ENCODE assay signal across 13 cellular contexts in the genomic region with DNA sequence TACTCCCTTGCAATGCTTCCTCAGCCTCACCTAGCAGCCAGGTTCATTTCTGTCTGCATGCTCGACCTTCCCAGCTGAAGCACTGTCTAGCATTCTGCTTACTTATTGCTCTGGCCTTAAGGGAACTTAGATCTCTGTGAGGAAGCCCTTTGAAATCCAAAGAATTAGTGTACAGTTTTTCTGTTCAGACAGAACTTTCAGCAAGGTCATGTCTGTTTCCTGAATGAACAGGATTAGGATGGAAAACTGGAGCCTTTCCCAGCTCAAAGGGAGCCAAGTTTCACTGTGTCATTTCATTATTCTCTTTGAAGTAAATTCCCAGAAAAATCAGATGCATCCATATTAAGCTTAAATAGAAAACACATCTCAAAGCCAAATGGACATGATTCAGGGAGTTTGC.
DNase-seq lines count a peak whose midpoint lies in the region; ATAC-seq, FAIRE-seq and TF ChIP-seq lines count a peak whose summit lies in the region.
"Had no signal": no experiment of that assay in that cellular context is flagged by ENCODE, and none has a peak within 500 bp of the region (broad histone marks: within the 10 kb centered on the region; RNA-seq: fewer than 3 reads in every experiment).

No MANE protein-coding gene starts in this region.

- CTCF ChIA-PET in CD4-positive, alpha-beta T cell (lab: Charles Lee) = no interaction called here

- H3K4me2 ChIP-seq in keratinocyte (ENCODE audit: control insufficient read depth, extremely low read depth, insufficient read depth, low read depth, low read length) = no peak overlapping the region

- no peaks in the 10 kb centered on the region for H3K79me2 ChIP-seq in keratinocyte (ENCODE audit: control insufficient read depth, insufficient read depth, low read length)

- H3K9me1 ChIP-seq in keratinocyte (ENCODE audit: control insufficient read depth, extremely low read depth, insufficient read depth, low read length) = no peaks in the 10 kb centered on the region

- dilution Hi-C loops in keratinocyte (cut with MboI; ENCODE audit: extremely low pct_ligation_motif_present, low sequenced_read_pairs) = no loop called here

- H3K27me3 Mint-ChIP-seq in HFFc6 (ENCODE audit: insufficient read depth) = no peaks in the 10 kb centered on the region
- no peaks in the 10 kb centered on the region for H3K27me3 Mint-ChIP-seq in CD4-positive, alpha-beta T cell
- H3K27me3 Mint-ChIP-seq: CD4-positive, alpha-beta memory T cell; naive thymus-derived CD4-positive, alpha-beta T cell had no signal

- no peak for ATAC-seq in HG02973 (IDR thresholded peaks at IDR 0.05; ENCODE audit: unreplicated experiment)
- no peak for ATAC-seq in CD4-positive, alpha-beta T cell (ENCODE audit: poor library complexity)
- ATAC-seq in HG03025 (IDR thresholded peaks at IDR 0.05; ENCODE audit: low FRiP score, unreplicated experiment) = no peak
- ATAC-seq: naive thymus-derived CD4-positive, alpha-beta T cell had no signal

- H4K20me1 ChIP-seq in keratinocyte (ENCODE audit: control insufficient read depth, extremely low read depth, insufficient read depth, low read length) = no peaks in the 10 kb centered on the region

- H3K9ac ChIP-seq in keratinocyte (ENCODE audit: control insufficient read depth, extremely low read depth, insufficient read depth, low read length) = no peak overlapping the region

- no peak overlapping the region for H3K4me3 Mint-ChIP-seq in HFFc6
- no peak overlapping the region for H3K4me3 Mint-ChIP-seq in CD4-positive, alpha-beta T cell
- H3K4me3 Mint-ChIP-seq: CD4-positive, alpha-beta memory T cell; naive thymus-derived CD4-positive, alpha-beta T cell had no signal

- TF ChIP-seq CTCF in HFFc6 (IDR thresholded peaks at IDR 0.05) (no peak), choroid plexus epithelial cell (conservative IDR thresholded peaks at IDR 0.05; ENCODE audit: low read depth, low read length) (no peak), keratinocyte (optimal IDR thresholded peaks at IDR 0.05 in 1 of 3, IDR thresholded peaks at IDR 0.05 in 1 of 3, conservative IDR thresholded peaks at IDR 0.05 in 1 of 3; ENCODE audit: extremely low read depth in 1 of 3, insufficient read depth in 2 of 3, low read length in 3 of 3) (no peak), retinal pigment epithelial cell (conservative IDR thresholded peaks at IDR 0.05; ENCODE audit: low read depth, low read length) (no peak)
- TF ChIP-seq CTCF in CD4-positive, alpha-beta T cell (IDR thresholded peaks at IDR 0.05) = no peak

- H3K36me3 ChIP-seq in keratinocyte (ENCODE audit: control insufficient read depth in 2 of 2, extremely low read depth in 1 of 2, insufficient read depth in 2 of 2, low read length in 2 of 2) = no peaks in the 10 kb centered on the region
- H3K36me3 ChIP-seq: SJCRH30 had no signal

- no peak overlapping the region; the same call in 1 of the 2 replicates for H3K27ac Mint-ChIP-seq in HFFc6
- H3K27ac Mint-ChIP-seq in CD4-positive, alpha-beta T cell = no peak overlapping the region
- H3K27ac Mint-ChIP-seq: CD4-positive, alpha-beta memory T cell; naive thymus-derived CD4-positive, alpha-beta T cell had no signal

- H3K4me1 ChIP-seq in keratinocyte (ENCODE audit: control insufficient read depth, extremely low read depth, insufficient read depth, low read length) = no peaks in the 10 kb centered on the region
- H3K4me1 ChIP-seq: SJCRH30 had no signal

- no peaks in the 10 kb centered on the region for H3K36me3 Mint-ChIP-seq in HFFc6 (ENCODE audit: low read depth)
- H3K36me3 Mint-ChIP-seq in CD4-positive, alpha-beta T cell (ENCODE audit: low read depth) = no peaks in the 10 kb centered on the region
- H3K36me3 Mint-ChIP-seq: CD4-positive, alpha-beta memory T cell; naive thymus-derived CD4-positive, alpha-beta T cell had no signal

- intact Hi-C loops in CD4-positive, alpha-beta T cell (cut with DNase I, micrococcal nuclease) = no loop called here

- peak overlapping the region; percentile 71 for H2AFZ ChIP-seq in keratinocyte (ENCODE audit: control insufficient read depth, low read length)

- H3K27ac ChIP-seq in keratinocyte (ENCODE audit: control insufficient read depth, insufficient read depth, low read length) = no peak overlapping the region
- H3K27ac ChIP-seq in CD4-positive, alpha-beta T cell (ENCODE audit: low read depth, low read length) = no peak overlapping the region
- H3K27ac ChIP-seq: SJCRH30 had no signal

- POLR2A ChIA-PET in CD4-positive, alpha-beta T cell (lab: Charles Lee) = no interaction called here

- H3K9me3 ChIP-seq in keratinocyte (ENCODE audit: control insufficient read depth, low read depth, low read length) = no peaks in the 10 kb centered on the region
- H3K9me3 ChIP-seq in CD4-positive, alpha-beta T cell (ENCODE audit: control insufficient read depth, low read length) = no peaks in the 10 kb centered on the region
- H3K9me3 ChIP-seq: SJCRH30 had no signal

- peaks cover 18% of the 10 kb centered on the region for H3K4me1 Mint-ChIP-seq in HFFc6 (ENCODE audit: low read depth)
- H3K4me1 Mint-ChIP-seq in CD4-positive, alpha-beta T cell (ENCODE audit: low read depth) = peaks cover 30% of the 10 kb centered on the region

- H3K4me3 ChIP-seq in choroid plexus epithelial cell (ENCODE audit: low read depth, low read length) (no peak overlapping the region), keratinocyte (ENCODE audit: control insufficient read depth in 2 of 3, extremely low read depth in 1 of 3, insufficient read depth in 2 of 3, low read depth in 1 of 3, low read length in 3 of 3) (no peak overlapping the region), retinal pigment epithelial cell (ENCODE audit: low read length) (no peak overlapping the region)
- H3K4me3 ChIP-seq: SJCRH30 had no signal

- no peaks in the 10 kb centered on the region for H3K27me3 ChIP-seq in keratinocyte (ENCODE audit: control insufficient read depth, extremely low read depth, insufficient read depth, low read length)
- no peaks in the 10 kb centered on the region for H3K27me3 ChIP-seq in CD4-positive, alpha-beta T cell (ENCODE audit: control insufficient read depth, insufficient read depth, low read length)
- H3K27me3 ChIP-seq: SJCRH30 had no signal

- FAIRE-seq in keratinocyte (lab: Jason Lieb, UNC) = no peak

- DNase-seq in HFFc6 = peak; percentile 38
- peak; percentile 67 for DNase-seq in choroid plexus epithelial cell (ENCODE audit: low read depth)
- DNase-seq in keratinocyte (ENCODE audit: low read depth, low spot score) = no peak
- peak; percentile 72 for DNase-seq in retinal pigment epithelial cell (ENCODE audit: low read depth)
- DNase-seq in CD4-positive, alpha-beta T cell = no peak
- no peak for DNase-seq in occipital lobe (lab: John Stamatoyannopoulos, UW)
- DNase-seq: CD4-positive, alpha-beta memory T cell; hypothalamus; naive thymus-derived CD4-positive, alpha-beta T cell; NCI-H510A; SJCRH30 had no signal

- no peaks in the 10 kb centered on the region for H3K9me3 Mint-ChIP-seq in HFFc6
- no peaks in the 10 kb centered on the region for H3K9me3 Mint-ChIP-seq in CD4-positive, alpha-beta T cell

Comparison
In these comparisons a context has a peak if more than half of its experiments do, and no peak if none do; other contexts are left out.
1. DNase-seq: peak in HFFc6 (single experiment), choroid plexus epithelial cell (single experiment) and retinal pigment epithelial cell (single experiment); none in keratinocyte (single experiment), CD4-positive, alpha-beta T cell (0 of 10) and occipital lobe (single experiment).